Comparison of ENCODE assay signal across 10 cellular contexts in the genomic region with DNA sequence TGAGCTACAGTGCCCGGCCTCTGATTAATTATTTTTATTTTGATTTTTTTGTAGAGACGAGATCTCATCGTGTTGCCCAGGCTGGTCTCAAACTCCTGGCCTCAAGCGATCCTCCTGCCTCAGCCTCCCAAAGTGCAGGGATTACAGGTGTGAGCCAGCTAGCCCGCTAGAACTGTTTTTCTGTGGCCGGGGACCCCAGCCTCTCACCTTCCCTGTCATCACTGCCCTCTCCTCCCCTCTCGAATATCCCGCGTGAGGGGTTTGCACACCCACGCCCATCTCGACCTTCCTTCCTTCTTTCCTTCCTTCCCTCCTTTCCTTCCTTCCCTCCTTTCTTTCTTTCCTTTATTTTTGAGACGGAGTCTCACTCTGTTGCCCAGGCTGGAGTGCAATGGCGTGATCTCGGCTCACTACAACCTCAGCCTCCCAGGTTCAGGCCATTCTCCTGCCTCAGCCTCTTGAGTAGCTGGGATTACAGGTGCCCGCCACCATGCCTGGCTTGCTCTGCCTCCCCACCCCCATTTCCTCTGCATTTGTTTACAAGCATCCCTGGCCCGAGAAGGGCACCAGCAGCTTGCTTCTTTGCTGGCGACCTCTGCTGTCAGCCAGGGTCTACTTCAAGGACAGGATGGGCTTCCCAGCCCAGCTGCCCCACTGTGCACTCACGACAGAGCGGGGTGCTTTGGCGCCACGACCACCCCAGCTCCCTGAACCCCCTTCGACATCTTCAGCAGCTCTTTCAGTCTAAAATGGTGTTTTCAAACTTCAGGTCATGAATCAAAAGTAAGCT. TPM values are rescaled to one million over a fixed set of nuclear protein-coding genes. Genes with fewer than 3 reads are reported as not detected.
DNase-seq lines count a peak whose midpoint lies in the region; ATAC-seq and TF ChIP-seq lines count a peak whose summit lies in the region.
"Had no signal": no experiment of that assay in that cellular context is flagged by ENCODE, and none has a peak within 500 bp of the region (broad histone marks: within the 10 kb centered on the region; RNA-seq: fewer than 3 reads in every experiment).

No MANE protein-coding gene starts in this region.

- no peak for ATAC-seq in natural killer cell treated with Interleukin-12 subunit alpha and Interleukin-12 subunit beta and Interleukin-15 and Interleukin-18, amount 100 ng/mL, for 72 hours
- no peak for ATAC-seq in HG03025 (IDR thresholded peaks at IDR 0.05; ENCODE audit: low FRiP score, unreplicated experiment)

- peaks cover 0 to 2% of the 10 kb centered on the region in 2 donors for H3K27me3 Mint-ChIP-seq in natural killer cell treated with Interleukin-12 subunit alpha and Interleukin-12 subunit beta and Interleukin-15 and Interleukin-18, amount 100 ng/mL, for 72 hours

- no peaks in the 10 kb centered on the region for H3K36me3 Mint-ChIP-seq in natural killer cell treated with Interleukin-12 subunit alpha and Interleukin-12 subunit beta and Interleukin-15 and Interleukin-18, amount 100 ng/mL, for 72 hours

- peaks cover 12% of the 10 kb centered on the region for H3K4me1 ChIP-seq in NT2/D1 (ENCODE audit: insufficient read depth, insufficient read length)

- no peak for DNase-seq in AG09309 (ENCODE audit: low read depth)
- peak; percentile 86 for DNase-seq in GM12865 (ENCODE audit: low read depth)
- peak; percentile 38 for DNase-seq in NT2/D1 (ENCODE audit: low read depth, low spot score)
- no peak for DNase-seq in epithelial cell of proximal tubule (ENCODE audit: low read depth)
- no peak for DNase-seq in GDM1 (lab: John Stamatoyannopoulos, UW)
- no peak for DNase-seq in activated T-cell treated with anti-CD3 and anti-CD28 coated beads for 4 hours
- DNase-seq in natural killer cell treated with Interleukin-12 subunit alpha and Interleukin-12 subunit beta and Interleukin-15 and Interleukin-18, amount 100 ng/mL, for 72 hours (ENCODE audit: low spot score): no peak
- DNase-seq: activated naive CD4-positive, alpha-beta T cell treated with anti-CD3 and anti-CD28 coated beads for 36 hours; stimulated activated CD4-positive, alpha-beta T cell treated with anti-CD3 and anti-CD28 coated beads, Interleukin-12 subunit alpha, Interleukin-12 subunit beta, amount 100 ng/mL, for 4 hours had no signal

- no peaks in the 10 kb centered on the region for H3K9me3 ChIP-seq in NT2/D1 (ENCODE audit: insufficient read depth, low read length)

- H3K9me3 Mint-ChIP-seq in natural killer cell treated with Interleukin-12 subunit alpha and Interleukin-12 subunit beta and Interleukin-15 and Interleukin-18, amount 100 ng/mL, for 72 hours: no peaks in the 10 kb centered on the region
- H3K9me3 Mint-ChIP-seq: activated naive CD4-positive, alpha-beta T cell treated with anti-CD3 and anti-CD28 coated beads for 36 hours had no signal

- H3K27me3 ChIP-seq in NT2/D1 (ENCODE audit: insufficient read depth, insufficient read length): no peaks in the 10 kb centered on the region

- H3K9ac ChIP-seq in NT2/D1 (ENCODE audit: insufficient read length, low read depth): no peak overlapping the region

- H3K4me3 ChIP-seq in AG09309 (ENCODE audit: control insufficient read depth, low read depth, low read length): no peak overlapping the region
- no peak overlapping the region for H3K4me3 ChIP-seq in GM12865 (ENCODE audit: low read depth, low read length)
- no peak overlapping the region for H3K4me3 ChIP-seq in NT2/D1 (ENCODE audit: insufficient read length, low read depth)
- H3K4me3 ChIP-seq in epithelial cell of proximal tubule (ENCODE audit: low read depth, low read length): no peak overlapping the region

- no peaks in the 10 kb centered on the region for H3K36me3 ChIP-seq in NT2/D1 (ENCODE audit: insufficient read depth, insufficient read length, low read length)

- peaks cover 4 to 11% of the 10 kb centered on the region in 2 donors for H3K4me1 Mint-ChIP-seq in natural killer cell treated with Interleukin-12 subunit alpha and Interleukin-12 subunit beta and Interleukin-15 and Interleukin-18, amount 100 ng/mL, for 72 hours (ENCODE audit: low read depth in 2 of 2)

- no peak overlapping the region for H3K27ac Mint-ChIP-seq in natural killer cell treated with Interleukin-12 subunit alpha and Interleukin-12 subunit beta and Interleukin-15 and Interleukin-18, amount 100 ng/mL, for 72 hours
- H3K27ac Mint-ChIP-seq: activated naive CD4-positive, alpha-beta T cell treated with anti-CD3 and anti-CD28 coated beads for 36 hours had no signal

- H3K4me3 Mint-ChIP-seq in natural killer cell treated with Interleukin-12 subunit alpha and Interleukin-12 subunit beta and Interleukin-15 and Interleukin-18, amount 100 ng/mL, for 72 hours: no peak overlapping the region
- H3K4me3 Mint-ChIP-seq: activated naive CD4-positive, alpha-beta T cell treated with anti-CD3 and anti-CD28 coated beads for 36 hours had no signal

- TF ChIP-seq CTCF in AG09309 (IDR thresholded peaks at IDR 0.05; ENCODE audit: control insufficient read depth, insufficient read depth, low read depth, low read length, missing control alignments) (peak; percentile 24), GM12865 (IDR thresholded peaks at IDR 0.05; ENCODE audit: insufficient read depth, low read depth, low read length, missing control alignments) (peak; percentile 38), epithelial cell of proximal tubule (conservative IDR thresholded peaks at IDR 0.05; ENCODE audit: low read depth, low read length) (peak; percentile 28)

RNA-seq across cellular contexts. Expression of a gene that starts 4.3 kb away (rescaled TPM):
- total RNA-seq in epithelial cell of proximal tubule: 18.9 and 21.9 TPM in 2 replicates
- total RNA-seq in natural killer cell treated with Interleukin-12 subunit alpha and Interleukin-12 subunit beta and Interleukin-15 and Interleukin-18, amount 100 ng/mL, for 72 hours: 10 to 100 TPM; 37.6 to 84.6 TPM

Comparison
In these comparisons a context has a peak if more than half of its experiments do, and no peak if none do; other contexts are left out.
1. DNase-seq: peak in GM12865 (single experiment) and NT2/D1 (single experiment); none in AG09309 (single experiment), epithelial cell of proximal tubule (single experiment), GDM1 (single experiment), activated T-cell treated with anti-CD3 and anti-CD28 coated beads for 4 hours (single experiment) and natural killer cell treated with Interleukin-12 subunit alpha and Interleukin-12 subunit beta and Interleukin-15 and Interleukin-18, amount 100 ng/mL, for 72 hours (single experiment).
2. Peak in every context shown above with its lines, with median percentiles within 50 percentile points of each other: CTCF ChIP-seq.